9 cellular contexts compared by ENCODE assay signal in the genomic region with DNA sequence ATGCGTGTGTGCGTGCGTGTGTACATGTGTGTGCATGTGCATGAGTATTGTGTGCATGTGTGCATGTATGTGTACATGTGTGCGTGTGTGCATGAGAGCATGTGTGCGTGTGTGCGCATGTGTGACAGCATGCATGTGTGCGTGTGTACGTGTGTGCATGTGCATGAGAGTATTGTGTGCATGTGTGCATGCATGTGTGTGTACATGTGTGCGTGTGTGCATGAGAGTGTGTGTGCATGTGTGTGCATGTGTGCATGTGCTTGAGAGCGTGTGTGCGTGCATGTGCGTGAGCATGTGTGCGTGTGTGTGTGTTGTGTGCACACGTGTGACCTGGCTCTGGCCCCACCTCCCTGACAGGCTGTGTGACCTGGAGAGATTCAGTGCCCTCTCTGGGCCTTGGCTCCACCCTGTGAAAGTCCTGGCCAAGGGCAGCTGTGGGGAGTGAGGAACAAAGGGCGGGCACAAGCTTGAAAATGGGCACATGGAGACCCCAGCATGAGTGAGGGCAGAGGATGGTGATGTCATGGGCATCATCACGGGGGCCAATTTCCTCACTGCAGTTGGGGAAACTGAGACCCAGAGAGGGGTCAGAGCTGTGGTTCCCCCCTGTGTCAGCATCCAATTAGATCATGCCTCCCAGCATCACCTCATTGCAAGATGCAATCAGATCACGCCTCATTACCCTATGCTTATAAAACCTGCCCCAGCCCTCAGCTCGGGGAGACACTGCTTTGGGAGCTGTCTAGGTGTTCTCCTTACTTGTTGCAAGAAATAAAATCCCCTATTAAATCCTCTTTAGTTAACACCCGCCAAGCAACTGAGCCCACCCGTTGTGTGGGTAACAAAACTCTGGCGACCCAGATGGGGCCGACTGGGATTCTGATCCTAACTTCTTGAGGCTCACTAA. TPM values are rescaled to one million over a fixed set of nuclear protein-coding genes. Genes with fewer than 3 reads are reported as not detected.
DNase-seq lines count a peak whose midpoint lies in the region; ATAC-seq and FAIRE-seq lines count a peak whose summit lies in the region.
"Had no signal": no experiment of that assay in that cellular context is flagged by ENCODE, and none has a peak within 500 bp of the region (broad histone marks: within the 10 kb centered on the region; RNA-seq: fewer than 3 reads in every experiment).

No MANE protein-coding gene starts in this region.

- no peaks in the 10 kb centered on the region for H3K9me3 Mint-ChIP-seq in activated naive CD8-positive, alpha-beta T cell treated with anti-CD3 and anti-CD28 coated beads for 36 hours

- H3K27me3 ChIP-seq in muscle layer of duodenum (ENCODE audit: low read depth, low read length), result no peaks in the 10 kb centered on the region

- H3K27ac ChIP-seq in muscle layer of duodenum (ENCODE audit: low read length), result peak overlapping the region; percentile 16

- H3K36me3 ChIP-seq in muscle layer of duodenum (ENCODE audit: control insufficient read depth in 1 of 2, insufficient read depth in 2 of 2, low read length in 2 of 2), result no peaks in the 10 kb centered on the region

- peak overlapping the region; percentile 36 to 50 for H3K4me3 ChIP-seq in muscle layer of duodenum (ENCODE audit: low read depth in 1 of 2, low read length in 2 of 2)

- in situ Hi-C loops in ACHN (cut with HindIII; ENCODE audit: low pct_ligation_motif_present, low pct_unique_long_range_greater_than_20kb, low sequenced_read_pairs), result no loop called here

- DNase-seq in ACHN (peak; percentile 33), GM19239 (ENCODE audit: insufficient read length, low spot score) (no peak), hippocampal formation (lab: John Stamatoyannopoulos, UW) (no peak)
- DNase-seq in activated naive CD8-positive, alpha-beta T cell treated with anti-CD3 and anti-CD28 coated beads for 36 hours, result no peak
- no peak for DNase-seq in stimulated activated CD4-positive, alpha-beta T cell treated with anti-CD3 and anti-CD28 coated beads, Interleukin-2, amount 100 ng/mL, for 24 hours

- no peaks in the 10 kb centered on the region for H3K4me1 ChIP-seq in muscle layer of duodenum (ENCODE audit: control insufficient read depth in 1 of 2, insufficient read depth in 2 of 2, low read length in 2 of 2)

- no peaks in the 10 kb centered on the region for H3K9me3 ChIP-seq in muscle layer of duodenum (ENCODE audit: control insufficient read depth in 1 of 2, low read length in 2 of 2)

- ATAC-seq in HG03139 (IDR thresholded peaks at IDR 0.05; ENCODE audit: unreplicated experiment) (no peak), HG02973 (IDR thresholded peaks at IDR 0.05; ENCODE audit: unreplicated experiment) (no peak)

- FAIRE-seq in GM19239 (lab: Jason Lieb, UNC), result peak; percentile 56

- peak overlapping the region; percentile 81 for H3K4me3 Mint-ChIP-seq in activated naive CD8-positive, alpha-beta T cell treated with anti-CD3 and anti-CD28 coated beads for 36 hours

- H3K36me3 Mint-ChIP-seq in activated naive CD8-positive, alpha-beta T cell treated with anti-CD3 and anti-CD28 coated beads for 36 hours, result no peaks in the 10 kb centered on the region

- no peaks in the 10 kb centered on the region for H3K27me3 Mint-ChIP-seq in activated naive CD8-positive, alpha-beta T cell treated with anti-CD3 and anti-CD28 coated beads for 36 hours

- H3K4me1 Mint-ChIP-seq in activated naive CD8-positive, alpha-beta T cell treated with anti-CD3 and anti-CD28 coated beads for 36 hours, result peaks cover 39% of the 10 kb centered on the region

- H3K27ac Mint-ChIP-seq in activated naive CD8-positive, alpha-beta T cell treated with anti-CD3 and anti-CD28 coated beads for 36 hours, result peak overlapping the region; percentile 89

RNA-seq across cellular contexts. Expression of gene ACY3, which starts 0.6 kb away (rescaled TPM):
- total RNA-seq in activated naive CD8-positive, alpha-beta T cell treated with anti-CD3 and anti-CD28 coated beads for 36 hours, result under 1 TPM; 0.27 to 0.70 TPM
- total RNA-seq: HT1080 had no signal

RNA-seq across cellular contexts. Expression of gene TBX10, which starts 10.3 kb away (rescaled TPM):
- total RNA-seq in activated naive CD8-positive, alpha-beta T cell treated with anti-CD3 and anti-CD28 coated beads for 36 hours, result not detected
- total RNA-seq: HT1080 had no signal

RNA-seq across cellular contexts. Expression of gene NUDT8, which starts 20.1 kb away (rescaled TPM):
- total RNA-seq in activated naive CD8-positive, alpha-beta T cell treated with anti-CD3 and anti-CD28 coated beads for 36 hours, result 10 to 100 TPM; 30.2 to 31.0 TPM

RNA-seq across cellular contexts. Expression of gene ALDH3B2, which starts 24.5 kb away (rescaled TPM):
- not detected for total RNA-seq in activated naive CD8-positive, alpha-beta T cell treated with anti-CD3 and anti-CD28 coated beads for 36 hours
- total RNA-seq: HT1080 had no signal

RNA-seq across cellular contexts. Expression of gene NDUFV1, which starts 43.2 kb away (rescaled TPM):
- total RNA-seq in activated naive CD8-positive, alpha-beta T cell treated with anti-CD3 and anti-CD28 coated beads for 36 hours, result 100 to 1,000 TPM; 317 to 321 TPM
